36 cellular contexts compared by ENCODE assay signal in genomic region chr17:39722104-39722503, GRCh38. TPM values are rescaled to one million over a fixed set of nuclear protein-coding genes. Genes with fewer than 3 reads are reported as not detected.
"Had no signal": no experiment of that assay in that cellular context is flagged by ENCODE, and none has a peak within 500 bp of the region (broad histone marks: within the 10 kb centered on the region; RNA-seq: fewer than 3 reads in every experiment).

No MANE protein-coding gene starts in this region.

- H3K4me3 Mint-ChIP-seq: activated B cell treated with CpG ODN at 0.5 μM for 24 hours; activated CD4-positive, alpha-beta memory T cell treated with anti-CD3 and anti-CD28 coated beads for 36 hours; activated naive CD4-positive, alpha-beta T cell treated with anti-CD3 and anti-CD28 coated beads, Interleukin-2, amount 10 ng/mL, durations not matched to agents 7 days and 5 days; activated naive CD8-positive, alpha-beta T cell; activated naive CD8-positive, alpha-beta T cell treated with anti-CD3 and anti-CD28 coated beads, Interleukin-2, amount 50 U/mL, for 24 hours; activated T-cell treated with anti-CD3 and anti-CD28 coated beads, Interleukin-2, amount 50 U/mL, for 4 hours; activated T-helper 1 cell treated with anti-CD3 and anti-CD28 coated beads, Interleukin-12 subunit alpha, Interleukin-12 subunit beta, Interleukin-2, Interleukin-4 antibody, amounts not matched to agents 30 ng/mL and 10 ng/mL and 1 ng/mL, durations not matched to agents 14 hours and 24 hours and 36 hours; brain had no signal

- H3K4me1 ChIP-seq: SJCRH30 had no signal

- FAIRE-seq: bronchial epithelial cell had no signal

- H3K9me3 ChIP-seq: MG63, SJCRH30 had no signal

- H3K27ac ChIP-seq: SJCRH30, SK-N-MC had no signal

- H3K27ac Mint-ChIP-seq: activated B cell treated with CpG ODN at 0.5 μM for 24 hours; activated CD4-positive, alpha-beta memory T cell treated with anti-CD3 and anti-CD28 coated beads for 36 hours; activated naive CD4-positive, alpha-beta T cell treated with anti-CD3 and anti-CD28 coated beads, Interleukin-2, amount 10 ng/mL, durations not matched to agents 7 days and 5 days; activated naive CD8-positive, alpha-beta T cell; activated naive CD8-positive, alpha-beta T cell treated with anti-CD3 and anti-CD28 coated beads, Interleukin-2, amount 50 U/mL, for 24 hours; activated T-helper 1 cell treated with anti-CD3 and anti-CD28 coated beads, Interleukin-12 subunit alpha, Interleukin-12 subunit beta, Interleukin-2, Interleukin-4 antibody, amounts not matched to agents 30 ng/mL and 10 ng/mL and 1 ng/mL, durations not matched to agents 14 hours and 24 hours and 36 hours; brain had no signal

- DNase-seq: activated B cell treated with CpG ODN at 0.5 μM for 24 hours; activated CD4-positive, alpha-beta memory T cell treated with anti-CD3 and anti-CD28 coated beads for 36 hours; activated CD4-positive, alpha-beta T cell treated with anti-CD3 and anti-CD28 coated beads for 4 hours; activated CD4-positive, alpha-beta T cell treated with anti-CD3 and anti-CD28 coated beads, Interleukin-2, amount 50 U/mL, for 1 hour; activated CD4-positive, CD25-positive, alpha-beta regulatory T cell treated with anti-CD3 and anti-CD28 coated beads, Interleukin-2, amount 50 U/mL, for 72 hours; activated CD8-positive, alpha-beta memory T cell treated with anti-CD3 and anti-CD28 coated beads, Interleukin-2, amount 50 U/mL, for 4 hours; activated gamma-delta T cell treated with Interleukin-2 at 50 U/mL for 16 hours; activated naive CD4-positive, alpha-beta T cell treated with anti-CD3 and anti-CD28 coated beads, Interleukin-2, amount 10 ng/mL, durations not matched to agents 7 days and 5 days; activated naive CD8-positive, alpha-beta T cell treated with anti-CD3 and anti-CD28 coated beads, Interleukin-2, amount 50 U/mL, for 24 hours; activated T-cell treated with anti-CD3 and anti-CD28 coated beads for 4 hours; activated T-cell treated with anti-CD3 and anti-CD28 coated beads, Interleukin-2, amount 50 U/mL, for 4 hours; anterior cingulate cortex; caudate nucleus; cerebellar nuclear complex; Kasumi-1; MG63; NCI-H1048; NCI-H1105 treated with DMSO at 0.1 percent for 48 hours; NCI-H1436; NCI-H1694 treated with DMSO at 0.1 percent for 48 hours; NCI-H2029; NCI-H345; NCI-H524 treated with DMSO at 0.1 percent for 48 hours; SHP77; SJCRH30; T1000 had no signal

- H3K36me3 ChIP-seq: SJCRH30 had no signal

- H3K9me3 Mint-ChIP-seq: activated B cell treated with CpG ODN at 0.5 μM for 24 hours; activated CD4-positive, alpha-beta memory T cell treated with anti-CD3 and anti-CD28 coated beads for 36 hours; activated naive CD4-positive, alpha-beta T cell treated with anti-CD3 and anti-CD28 coated beads, Interleukin-2, amount 10 ng/mL, durations not matched to agents 7 days and 5 days; activated naive CD8-positive, alpha-beta T cell treated with anti-CD3 and anti-CD28 coated beads, Interleukin-2, amount 50 U/mL, for 24 hours; activated T-cell treated with anti-CD3 and anti-CD28 coated beads, Interleukin-2, amount 50 U/mL, for 4 hours; activated T-helper 1 cell treated with anti-CD3 and anti-CD28 coated beads, Interleukin-12 subunit alpha, Interleukin-12 subunit beta, Interleukin-2, Interleukin-4 antibody, amounts not matched to agents 30 ng/mL and 10 ng/mL and 1 ng/mL, durations not matched to agents 14 hours and 24 hours and 36 hours; brain had no signal

- ATAC-seq: activated naive CD8-positive, alpha-beta T cell treated with anti-CD3 and anti-CD28 coated beads, Interleukin-2, amount 50 U/mL, for 24 hours; activated T-cell treated with anti-CD3 and anti-CD28 coated beads, Interleukin-2, amount 50 U/mL, for 4 hours; Panc1 had no signal

- H3K27me3 ChIP-seq: MG63, SJCRH30 had no signal

- H3K27me3 Mint-ChIP-seq: activated B cell treated with CpG ODN at 0.5 μM for 24 hours; activated CD4-positive, alpha-beta memory T cell treated with anti-CD3 and anti-CD28 coated beads for 36 hours; activated naive CD8-positive, alpha-beta T cell; activated naive CD8-positive, alpha-beta T cell treated with anti-CD3 and anti-CD28 coated beads, Interleukin-2, amount 50 U/mL, for 24 hours; brain had no signal

- H3K4me1 Mint-ChIP-seq: activated naive CD4-positive, alpha-beta T cell treated with anti-CD3 and anti-CD28 coated beads, Interleukin-2, amount 10 ng/mL, durations not matched to agents 7 days and 5 days; activated naive CD8-positive, alpha-beta T cell treated with anti-CD3 and anti-CD28 coated beads, Interleukin-2, amount 50 U/mL, for 24 hours; brain had no signal

- H3K4me3 ChIP-seq: MG63, SJCRH30, SK-N-MC had no signal

RNA-seq across cellular contexts. Expression of gene GRB7, which starts 15.6 kb away (rescaled TPM):
- total RNA-seq: RPMI7951, SJCRH30 had no signal

RNA-seq across cellular contexts. Expression of gene PNMT, which starts 53.9 kb away (rescaled TPM):
- total RNA-seq: activated B cell treated with CpG ODN at 0.5 μM for 24 hours; activated CD4-positive, alpha-beta memory T cell treated with anti-CD3 and anti-CD28 coated beads for 36 hours; activated T-cell treated with anti-CD3 and anti-CD28 coated beads, Interleukin-2, amount 50 U/mL, for 4 hours; activated T-helper 1 cell treated with anti-CD3 and anti-CD28 coated beads, Interleukin-12 subunit alpha, Interleukin-12 subunit beta, Interleukin-2, Interleukin-4 antibody, amounts not matched to agents 30 ng/mL and 10 ng/mL and 1 ng/mL, durations not matched to agents 14 hours and 24 hours and 36 hours; bronchial epithelial cell; NCI-H460; RPMI7951; T-helper 1 cell treated with Interleukin-12 subunit alpha and Interleukin-12 subunit beta and Interleukin-4 antibody, amounts not matched to agents 30 ng/mL and 1 ng/mL, for 36 hours; T-helper 2 cell treated with Interferon-gamma antibody and Interleukin-4, amounts not matched to agents 100 ng/mL and 5 ng/mL, for 36 hours had no signal
